ENCODE assay signal across 20 cellular contexts in the genomic region with DNA sequence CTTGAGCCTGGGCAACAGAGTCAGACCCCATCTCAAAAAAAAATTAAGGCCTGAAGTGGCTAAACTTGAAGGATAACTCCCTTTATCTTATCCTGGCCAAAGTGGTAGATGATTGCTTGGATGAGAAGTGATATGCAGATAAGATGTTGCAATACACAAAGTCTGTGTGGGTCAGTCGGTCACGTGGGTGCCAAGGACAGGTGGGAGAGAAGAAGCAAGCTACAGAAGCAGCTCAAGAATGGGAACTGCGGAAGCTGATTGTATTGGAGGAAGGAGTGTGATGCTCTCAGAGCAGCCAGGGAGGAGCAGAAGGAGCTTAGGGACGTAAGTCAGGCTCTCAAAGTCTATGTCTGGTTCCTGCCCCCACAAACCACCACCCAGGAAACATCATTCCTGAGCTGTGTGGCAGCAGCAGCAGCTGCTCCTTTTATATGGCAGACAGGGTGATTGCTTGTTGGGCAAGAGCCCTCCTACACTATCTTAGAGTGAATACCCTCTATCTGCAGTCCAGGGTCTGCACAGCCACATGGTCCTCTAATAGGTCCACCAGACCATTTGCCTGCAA.
"Had no signal": no experiment of that assay in that cellular context is flagged by ENCODE, and none has a peak within 500 bp of the region (broad histone marks: within the 10 kb centered on the region; RNA-seq: fewer than 3 reads in every experiment).

No MANE protein-coding gene starts in this region.

- H3K4me3 Mint-ChIP-seq: activated naive CD8-positive, alpha-beta T cell treated with anti-CD3 and anti-CD28 coated beads, Interleukin-2, amount 10 ng/mL, durations not matched to agents 7 days and 5 days; naive thymus-derived CD8-positive, alpha-beta T cell; T-cell had no signal

- H3K27me3 ChIP-seq: heart right ventricle, neutrophil had no signal

- H3K9me3 ChIP-seq: heart right ventricle, neutrophil had no signal

- FAIRE-seq: frontal cortex, islet of Langerhans, small intestine had no signal

- H3K27ac Mint-ChIP-seq: activated naive CD8-positive, alpha-beta T cell treated with anti-CD3 and anti-CD28 coated beads, Interleukin-2, amount 10 ng/mL, durations not matched to agents 7 days and 5 days; T-cell had no signal

- H3K4me3 ChIP-seq: heart right ventricle had no signal

- ATAC-seq: left colon; naive thymus-derived CD8-positive, alpha-beta T cell; T-cell had no signal

- H3K27ac ChIP-seq: neutrophil had no signal

- DNase-seq: activated CD4-positive, CD25-positive, alpha-beta regulatory T cell treated with anti-CD3 and anti-CD28 coated beads, Interleukin-2, amount 50 U/mL, for 72 hours; activated naive CD8-positive, alpha-beta T cell treated with anti-CD3 and anti-CD28 coated beads, Interleukin-2, amount 10 ng/mL, durations not matched to agents 7 days and 5 days; activated T-cell treated with anti-CD3 and anti-CD28 coated beads for 4 hours; aorta; cerebellar nuclear complex; effector memory CD4-positive, alpha-beta T cell; heart right ventricle; left colon; mammary epithelial cell; posterior cingulate gyrus; small intestine; stimulated activated CD4-positive, alpha-beta T cell treated with anti-CD3 and anti-CD28 coated beads, Interleukin-4, amount 100 ng/mL, for 24 hours; stimulated activated naive CD4-positive, alpha-beta T cell treated with Interleukin-2 at 50 U/mL for 16 hours; T-cell; T1000; trophoblast cell had no signal

- H3K4me1 Mint-ChIP-seq: T-cell had no signal

- H3K27me3 Mint-ChIP-seq: activated naive CD8-positive, alpha-beta T cell treated with anti-CD3 and anti-CD28 coated beads, Interleukin-2, amount 10 ng/mL, durations not matched to agents 7 days and 5 days; naive thymus-derived CD8-positive, alpha-beta T cell; T-cell had no signal

- H3K9me3 Mint-ChIP-seq: activated naive CD8-positive, alpha-beta T cell treated with anti-CD3 and anti-CD28 coated beads, Interleukin-2, amount 10 ng/mL, durations not matched to agents 7 days and 5 days; naive thymus-derived CD8-positive, alpha-beta T cell; T-cell had no signal
